20 cellular contexts compared by ENCODE assay signal in the genomic region with DNA sequence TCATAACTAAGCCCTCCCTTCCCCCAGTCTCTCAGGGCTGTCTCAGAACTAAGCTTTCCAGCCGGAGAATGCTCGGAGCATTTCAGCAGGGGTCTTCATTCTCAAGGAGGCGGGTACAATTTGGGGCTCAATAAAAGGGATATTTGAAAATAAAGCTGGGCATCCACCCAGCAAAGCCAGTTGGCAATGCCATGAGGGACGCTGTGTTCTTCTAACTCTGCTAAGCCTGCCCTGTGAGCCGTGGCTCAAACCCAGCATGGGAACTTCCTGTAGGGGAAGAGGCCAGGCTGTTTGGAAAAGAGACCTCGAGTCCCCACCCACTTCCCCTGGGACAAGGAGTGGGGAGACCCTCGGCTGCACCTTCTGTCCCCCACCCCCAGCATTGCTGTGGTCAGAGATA.
DNase-seq lines count a peak whose midpoint lies in the region; ATAC-seq and TF ChIP-seq lines count a peak whose summit lies in the region.
"Had no signal": no experiment of that assay in that cellular context is flagged by ENCODE, and none has a peak within 500 bp of the region (broad histone marks: within the 10 kb centered on the region; RNA-seq: fewer than 3 reads in every experiment).

No MANE protein-coding gene starts in this region.

- H3K36me3 ChIP-seq in neural progenitor cell = no peaks in the 10 kb centered on the region
- H3K36me3 ChIP-seq: colonic mucosa, right lobe of liver, upper lobe of left lung had no signal

- H3K9me3 Mint-ChIP-seq in neural progenitor cell = peaks cover 6% of the 10 kb centered on the region
- H3K9me3 Mint-ChIP-seq: activated CD4-positive, alpha-beta memory T cell treated with anti-CD3 and anti-CD28 coated beads for 36 hours; activated T-helper 1 cell treated with anti-CD3 and anti-CD28 coated beads, Interleukin-12 subunit alpha, Interleukin-12 subunit beta, Interleukin-2, Interleukin-4 antibody, amounts not matched to agents 30 ng/mL and 10 ng/mL and 1 ng/mL, durations not matched to agents 14 hours and 24 hours and 36 hours; CD8-positive, alpha-beta memory T cell; naive thymus-derived CD4-positive, alpha-beta T cell had no signal

- TF ChIP-seq CTCF in neural progenitor cell (IDR thresholded peaks at IDR 0.05) = no peak

- H3K4me1 Mint-ChIP-seq in neural progenitor cell = peaks cover 28% of the 10 kb centered on the region

- H3K79me2 ChIP-seq in neural progenitor cell (ENCODE audit: low read depth) = no peaks in the 10 kb centered on the region

- H3K4me3 Mint-ChIP-seq in neural progenitor cell = no peak overlapping the region
- H3K4me3 Mint-ChIP-seq: activated CD4-positive, alpha-beta memory T cell treated with anti-CD3 and anti-CD28 coated beads for 36 hours; activated T-helper 1 cell treated with anti-CD3 and anti-CD28 coated beads, Interleukin-12 subunit alpha, Interleukin-12 subunit beta, Interleukin-2, Interleukin-4 antibody, amounts not matched to agents 30 ng/mL and 10 ng/mL and 1 ng/mL, durations not matched to agents 14 hours and 24 hours and 36 hours; CD8-positive, alpha-beta memory T cell; naive thymus-derived CD4-positive, alpha-beta T cell had no signal

- no peak overlapping the region for H3K9ac ChIP-seq in neural progenitor cell

- DNase-seq in Right ventricle myocardium inferior (ENCODE audit: missing footprints) (no peak), cardiac septum (ENCODE audit: low spot score) (no peak), Right ventricle myocardium superior (peak; percentile 73), neural progenitor cell (ENCODE audit: low spot score) (no peak), NCI-H1105 treated with DMSO at 0.1 percent for 48 hours (lab: John Stamatoyannopoulos, UW) (no peak)
- DNase-seq: activated CD4-positive, alpha-beta memory T cell treated with anti-CD3 and anti-CD28 coated beads for 36 hours; CD8-positive, alpha-beta memory T cell; colonic mucosa; erythroblast; naive thymus-derived CD4-positive, alpha-beta T cell; NCI-H187 treated with DMSO at 0.1 percent for 48 hours; NCI-H524; stimulated activated CD4-positive, alpha-beta T cell treated with anti-CD3 and anti-CD28 coated beads, Interleukin-4, amount 100 ng/mL, for 24 hours; SW 1271; upper lobe of left lung had no signal

- H3K27me3 ChIP-seq in neural progenitor cell = no peaks in the 10 kb centered on the region
- H3K27me3 ChIP-seq: colonic mucosa, right lobe of liver, upper lobe of left lung had no signal

- H3K27me3 Mint-ChIP-seq in neural progenitor cell (ENCODE audit: insufficient read depth, low read depth) = peaks cover 14% of the 10 kb centered on the region
- H3K27me3 Mint-ChIP-seq: naive thymus-derived CD4-positive, alpha-beta T cell had no signal

- no peak overlapping the region for H3K4me3 ChIP-seq in neural progenitor cell
- H3K4me3 ChIP-seq: colonic mucosa, right lobe of liver, upper lobe of left lung had no signal

- no peak overlapping the region for H3K4me2 ChIP-seq in neural progenitor cell

- no peaks in the 10 kb centered on the region for H3F3A ChIP-seq in neural progenitor cell (ENCODE audit: low read depth)

- peak overlapping the region; percentile 46 for H3K27ac Mint-ChIP-seq in neural progenitor cell
- H3K27ac Mint-ChIP-seq: activated CD4-positive, alpha-beta memory T cell treated with anti-CD3 and anti-CD28 coated beads for 36 hours; activated T-helper 1 cell treated with anti-CD3 and anti-CD28 coated beads, Interleukin-12 subunit alpha, Interleukin-12 subunit beta, Interleukin-2, Interleukin-4 antibody, amounts not matched to agents 30 ng/mL and 10 ng/mL and 1 ng/mL, durations not matched to agents 14 hours and 24 hours and 36 hours; CD8-positive, alpha-beta memory T cell; naive thymus-derived CD4-positive, alpha-beta T cell had no signal

- no peak overlapping the region for H3K27ac ChIP-seq in neural progenitor cell
- H3K27ac ChIP-seq: colonic mucosa, right lobe of liver, upper lobe of left lung had no signal

- intact Hi-C loops in Right ventricle myocardium inferior (cut with DNase I) (no loop called here), cardiac septum (cut with DNase I) (no loop called here), Right ventricle myocardium superior (cut with DNase I) (no loop called here)

- peaks cover 3% of the 10 kb centered on the region for H3K36me3 Mint-ChIP-seq in neural progenitor cell
- H3K36me3 Mint-ChIP-seq: activated CD4-positive, alpha-beta memory T cell treated with anti-CD3 and anti-CD28 coated beads for 36 hours; CD8-positive, alpha-beta memory T cell; naive thymus-derived CD4-positive, alpha-beta T cell had no signal

- no peaks in the 10 kb centered on the region for H4K20me1 ChIP-seq in neural progenitor cell (ENCODE audit: low read depth)

- peak; percentile 72 for ATAC-seq in Right ventricle myocardium inferior
- peak; percentile 84 for ATAC-seq in Right ventricle myocardium superior (ENCODE audit: poor library complexity)
- no peak for ATAC-seq in GM18498 (IDR thresholded peaks at IDR 0.05; ENCODE audit: unreplicated experiment)
- no peak for ATAC-seq in HG03565 (IDR thresholded peaks at IDR 0.05; ENCODE audit: unreplicated experiment)
- no peak for ATAC-seq in GM18519 (IDR thresholded peaks at IDR 0.05; ENCODE audit: low FRiP score, unreplicated experiment)
- ATAC-seq: naive thymus-derived CD4-positive, alpha-beta T cell; right lobe of liver had no signal

- peaks cover 6% of the 10 kb centered on the region for H3K4me1 ChIP-seq in neural progenitor cell
- H3K4me1 ChIP-seq: colonic mucosa, right lobe of liver had no signal

- H3K9me3 ChIP-seq in neural progenitor cell (ENCODE audit: low read depth) = no peaks in the 10 kb centered on the region
- H3K9me3 ChIP-seq: colonic mucosa, right lobe of liver, upper lobe of left lung had no signal

- no peak overlapping the region for H2AFZ ChIP-seq in neural progenitor cell (replicated peaks)

Comparison
In these comparisons a context has a peak if more than half of its experiments do, and no peak if none do; other contexts are left out.
1. ATAC-seq: peak in Right ventricle myocardium inferior (single experiment) and Right ventricle myocardium superior (single experiment); none in GM18498 (single experiment), HG03565 (single experiment) and GM18519 (single experiment).